In genomic region chr1:18352640-18353245, GRCh38 we compare ENCODE assay signal across 30 cellular contexts.
DNase-seq lines count a peak whose midpoint lies in the region; ATAC-seq and TF ChIP-seq lines count a peak whose summit lies in the region.
"Had no signal": no experiment of that assay in that cellular context is flagged by ENCODE, and none has a peak within 500 bp of the region (broad histone marks: within the 10 kb centered on the region; RNA-seq: fewer than 3 reads in every experiment).

No MANE protein-coding gene starts in this region.

- no peak for TF ChIP-seq CTCF in progenitor cell of endocrine pancreas (IDR thresholded peaks at IDR 0.05; ENCODE audit: unreplicated experiment)

- peak; percentile 69 for DNase-seq in Jurkat, Clone E6-1 (ENCODE audit: low read depth, low spot score)
- DNase-seq in NCI-H2227 treated with DMSO at 0.1 percent for 48 hours (lab: John Stamatoyannopoulos, UW) = peak; percentile 26
- peak; percentile 72 for DNase-seq in left kidney (ENCODE audit: low read depth, low spot score)
- no peak for DNase-seq in progenitor cell of endocrine pancreas (ENCODE audit: low spot score, unreplicated experiment)
- DNase-seq in activated CD8-positive, alpha-beta memory T cell treated with anti-CD3 and anti-CD28 coated beads, Interleukin-2, amount 50 U/mL, for 48 hours = no peak
- DNase-seq: activated CD4-positive, alpha-beta memory T cell treated with anti-CD3 and anti-CD28 coated beads for 36 hours; activated CD4-positive, alpha-beta T cell treated with anti-CD3 and anti-CD28 coated beads for 1 hour; activated CD8-positive, alpha-beta memory T cell treated with anti-CD3 and anti-CD28 coated beads, Interleukin-2, amount 50 U/mL, for 4 hours; activated naive CD4-positive, alpha-beta T cell treated with anti-CD3 and anti-CD28 coated beads, Interleukin-2, amount 50 U/mL, for 16 hours; dermis blood vessel endothelial cell; endodermal cell; glutamatergic neuron; left lung; NCI-H1048; NCI-H187 treated with DMSO at 0.1 percent for 48 hours; NCI-H446; posterior cingulate gyrus; right lobe of liver; SHP77; stomach; T-helper 17 cell; thyroid gland; uterus had no signal

- no peaks in the 10 kb centered on the region for H3K9me3 Mint-ChIP-seq in progenitor cell of endocrine pancreas (ENCODE audit: low read depth)
- H3K9me3 Mint-ChIP-seq: activated CD4-positive, alpha-beta memory T cell treated with anti-CD3 and anti-CD28 coated beads for 36 hours; activated T-helper 17 cell treated with anti-CD3 and anti-CD28 coated beads, Interleukin-2, amount 50 U/mL, for 72 hours; endodermal cell had no signal

- H4K20me1 ChIP-seq in BLaER1 = no peaks in the 10 kb centered on the region

- peaks cover 39% of the 10 kb centered on the region for H3K4me1 ChIP-seq in BLaER1
- H3K4me1 ChIP-seq: left lung, right lobe of liver, stomach, thyroid gland, uterus had no signal

- no peak for ATAC-seq in GM21447 (IDR thresholded peaks at IDR 0.05; ENCODE audit: unreplicated experiment)
- ATAC-seq: activated T-helper 17 cell treated with anti-CD3 and anti-CD28 coated beads, Interleukin-2, amount 50 U/mL, for 72 hours; K562; left lung; Panc1; right lobe of liver; T-helper 17 cell had no signal

- H3K4me1 Mint-ChIP-seq in progenitor cell of endocrine pancreas (ENCODE audit: low read depth) = peaks cover 6% of the 10 kb centered on the region
- H3K4me1 Mint-ChIP-seq: activated T-helper 17 cell treated with anti-CD3 and anti-CD28 coated beads, Interleukin-2, amount 50 U/mL, for 72 hours; T-helper 17 cell had no signal

- no peak overlapping the region for H3K27ac Mint-ChIP-seq in progenitor cell of endocrine pancreas
- H3K27ac Mint-ChIP-seq: activated CD4-positive, alpha-beta memory T cell treated with anti-CD3 and anti-CD28 coated beads for 36 hours; activated T-helper 17 cell treated with anti-CD3 and anti-CD28 coated beads, Interleukin-2, amount 50 U/mL, for 72 hours; endodermal cell; T-helper 17 cell had no signal

- H3K4me2 ChIP-seq in BLaER1 = peak overlapping the region; percentile 14

- no peaks in the 10 kb centered on the region for H3K27me3 ChIP-seq in BLaER1
- H3K27me3 ChIP-seq: right lobe of liver, thyroid gland, uterus had no signal

- no peak overlapping the region for H3K9ac ChIP-seq in BLaER1

- no peaks in the 10 kb centered on the region for H3K36me3 Mint-ChIP-seq in progenitor cell of endocrine pancreas (ENCODE audit: insufficient read depth)
- H3K36me3 Mint-ChIP-seq: activated CD4-positive, alpha-beta memory T cell treated with anti-CD3 and anti-CD28 coated beads for 36 hours; brain had no signal

- no peaks in the 10 kb centered on the region for H3K9me3 ChIP-seq in BLaER1
- H3K9me3 ChIP-seq: left lung, neutrophil, right lobe of liver, stomach, thyroid gland, uterus had no signal

- H3K36me3 ChIP-seq in BLaER1 = no peaks in the 10 kb centered on the region
- H3K36me3 ChIP-seq: left lung, neutrophil, right lobe of liver, stomach, thyroid gland, uterus had no signal

- no peak overlapping the region for H3K4me3 ChIP-seq in BLaER1
- H3K4me3 ChIP-seq in Jurkat, Clone E6-1 (ENCODE audit: low read length) = peak overlapping the region; percentile 29
- H3K4me3 ChIP-seq: K562, left lung, right lobe of liver, stomach, thyroid gland, uterus had no signal

- H3K27me3 Mint-ChIP-seq in progenitor cell of endocrine pancreas = peaks cover 54% of the 10 kb centered on the region

- no peak overlapping the region for H3K4me3 Mint-ChIP-seq in progenitor cell of endocrine pancreas (ENCODE audit: low read depth)
- H3K4me3 Mint-ChIP-seq: activated CD4-positive, alpha-beta memory T cell treated with anti-CD3 and anti-CD28 coated beads for 36 hours; activated T-helper 17 cell treated with anti-CD3 and anti-CD28 coated beads, Interleukin-2, amount 50 U/mL, for 72 hours; brain; endodermal cell; T-helper 17 cell had no signal

- H3K27ac ChIP-seq in BLaER1 = no peak overlapping the region
- H3K27ac ChIP-seq: left lung, neutrophil, right lobe of liver, stomach, thyroid gland, uterus had no signal

Comparison
In these comparisons a context has a peak if more than half of its experiments do, and no peak if none do; other contexts are left out.
1. DNase-seq: peak in Jurkat, Clone E6-1 (single experiment), NCI-H2227 treated with DMSO at 0.1 percent for 48 hours (single experiment) and left kidney (single experiment); none in progenitor cell of endocrine pancreas (single experiment) and activated CD8-positive, alpha-beta memory T cell treated with anti-CD3 and anti-CD28 coated beads, Interleukin-2, amount 50 U/mL, for 48 hours (single experiment).